ENCODE assay signal across 8 cellular contexts in genomic region chr9:126326228-126327015, GRCh38. TPM values are rescaled to one million over a fixed set of nuclear protein-coding genes. Genes with fewer than 3 reads are reported as not detected.
DNase-seq lines count a peak whose midpoint lies in the region; ATAC-seq, FAIRE-seq and TF ChIP-seq lines count a peak whose summit lies in the region.

Gene MVB12B, plus strand, starts transcription at chr9:126326829. Its CDS starts 101 bp downstream, at chr9:126326930.

- peaks cover 27 to 42% (median 35%) of the 10 kb centered on the region in 4 donors for H3K4me1 Mint-ChIP-seq in CD4-positive, alpha-beta memory T cell
- H3K4me1 Mint-ChIP-seq in activated CD8-positive, alpha-beta T cell treated with anti-CD3 and anti-CD28 coated beads for 36 hours (ENCODE audit: low read depth) = peaks cover 40% of the 10 kb centered on the region
- peaks cover 48% of the 10 kb centered on the region for H3K4me1 Mint-ChIP-seq in stimulated activated effector memory CD8-positive, alpha-beta T cell treated with anti-CD3 and anti-CD28 coated beads, Interleukin-12 subunit alpha, Interleukin-12 subunit beta, amount 100 ng/mL, for 72 hours

- peak within 1 kb of the TSS; percentile 30 for H3K56ac ChIP-seq in H1 (replicated peaks; ENCODE audit: insufficient read length, low read depth, low read length)

- POLR2A ChIA-PET in CD4-positive, alpha-beta memory T cell (lab: Charles Lee; ENCODE audit: partially characterized antibody) = interaction anchor here (0.9 to 4.2 kb wide), 3 partner anchors 10 to 144 kb away, joined by 3 to 27 read pairs (median 3); no protein-coding TSS in a partner anchor
- POLR2A ChIA-PET in activated CD8-positive, alpha-beta T cell treated with anti-CD3 and anti-CD28 coated beads for 36 hours (lab: Charles Lee) = interaction anchor here (1.0 to 3.2 kb wide), 3 partner anchors 8 to 71 kb away, joined by 3 to 16 read pairs (median 4); no protein-coding TSS in a partner anchor
- POLR2A ChIA-PET in H1 (lab: Charles Lee; ENCODE audit: partially characterized antibody) = interaction anchor here (1.1 kb wide), 1 partner anchor 52 kb away, joined by 3 read pairs; no protein-coding TSS in a partner anchor

- H2BK5ac ChIP-seq in H1 (ENCODE audit: low read depth, low read length) = no peak within 1 kb of the TSS

- H3K27me3 Mint-ChIP-seq in CD4-positive, alpha-beta memory T cell = no peaks in the 10 kb centered on the region
- no peaks in the 10 kb centered on the region for H3K27me3 Mint-ChIP-seq in activated CD8-positive, alpha-beta T cell treated with anti-CD3 and anti-CD28 coated beads for 36 hours

- no peak within 1 kb of the TSS for H3K14ac ChIP-seq in H1 (ENCODE audit: insufficient read length)

- H3K4ac ChIP-seq in H1 (replicated peaks; ENCODE audit: insufficient read length, low read depth, low read length) = peak within 1 kb of the TSS; percentile 57

- peak within 1 kb of the TSS; percentile 64 for H4K5ac ChIP-seq in H1 (ENCODE audit: insufficient read length, low read depth, low read length)

- H3K9ac ChIP-seq in H1 (replicated peaks in 1 of 4; ENCODE audit: extremely low read depth in 1 of 4, low read depth in 3 of 4, low read length in 3 of 4) = peak within 1 kb of the TSS; percentile 34 to 65 (median 60); a peak in 6 of 7 replicates

- intact Hi-C loops in CD4-positive, alpha-beta memory T cell (cut with micrococcal nuclease) = no loop called here
- intact Hi-C loops in activated CD8-positive, alpha-beta T cell treated with anti-CD3 and anti-CD28 coated beads for 36 hours (cut with micrococcal nuclease) = loop anchor here (5.0 kb wide), 1 partner anchor 71 kb away; no protein-coding TSS in a partner anchor

- no peak for TF ChIP-seq EP300 in Ishikawa (IDR thresholded peaks at IDR 0.05; ENCODE audit: borderline replicate concordance)
- TF ChIP-seq EP300 in H1 (IDR thresholded peaks at IDR 0.05; ENCODE audit: borderline replicate concordance in 1 of 2, low read depth in 2 of 2, low read length in 2 of 2) = no peak

- H3K23me2 ChIP-seq in H1 (ENCODE audit: low read depth, low read length) = peaks cover 8% of the 10 kb centered on the region; the same call in 1 of the 2 replicates

- 0 out of 2 replicates have a peak within 1 kb of the TSS, but pooled peaks have one; percentile 28 for H2AK5ac ChIP-seq in H1 (ENCODE audit: low read depth, low read length)

- H3K79me1 ChIP-seq in H1 (ENCODE audit: low read depth, low read length) = no peaks in the 10 kb centered on the region

- H2AFZ ChIP-seq in H1 (ENCODE audit: low read length) = peak within 1 kb of the TSS; percentile 96

- TF ChIP-seq RAD21 in Ishikawa (IDR thresholded peaks at IDR 0.05; ENCODE audit: low read depth) (no peak), H1 (IDR thresholded peaks at IDR 0.05 in 1 of 2, conservative IDR thresholded peaks at IDR 0.05 in 1 of 2; ENCODE audit: low read depth in 2 of 2, low read length in 2 of 2) (no peak)

- no peaks in the 10 kb centered on the region for H3K9me3 ChIP-seq in CD4-positive, alpha-beta memory T cell (ENCODE audit: control insufficient read depth in 1 of 2, low read length in 2 of 2)
- H3K9me3 ChIP-seq in H1 (ENCODE audit: insufficient read depth in 2 of 2, low read depth in 1 of 2, low read length in 1 of 2) (peaks cover 5 to 7% of the 10 kb centered on the region in 2 experiments; a peak in 2 of 4 replicates), mesodermal cell (ENCODE audit: control insufficient read depth, low read length) (peaks cover 12% of the 10 kb centered on the region)

- H3K4me1 ChIP-seq in CD4-positive, alpha-beta memory T cell (ENCODE audit: insufficient read depth, low read length) = peaks cover 35% of the 10 kb centered on the region
- H3K4me1 ChIP-seq in H1 (replicated peaks in 1 of 4; ENCODE audit: control insufficient read depth in 3 of 4, insufficient read depth in 4 of 4, low read length in 3 of 4) = peaks cover 0 to 10% (median 5%) of the 10 kb centered on the region in 4 experiments; a peak in 6 of 7 replicates
- peaks cover 12% of the 10 kb centered on the region for H3K4me1 ChIP-seq in mesodermal cell (ENCODE audit: control insufficient read depth, insufficient read depth, low read length, poor library complexity, severe bottlenecking)

- peak within 1 kb of the TSS; percentile 69 to 90 for H3K4me2 ChIP-seq in H1 (ENCODE audit: insufficient read depth in 1 of 2, low read depth in 2 of 2, low read length in 2 of 2)

- H2BK12ac ChIP-seq in H1 (ENCODE audit: low read depth, low read length) = peak within 1 kb of the TSS; percentile 60; the same call in 1 of the 2 replicates

- no peaks in the 10 kb centered on the region for H3K27me3 ChIP-seq in CD4-positive, alpha-beta memory T cell (ENCODE audit: insufficient read depth, low read length)
- peaks cover 0 to 7% (median 2%) of the 10 kb centered on the region in 4 experiments; a peak in 4 of 7 replicates for H3K27me3 ChIP-seq in H1 (replicated peaks in 1 of 4; ENCODE audit: control insufficient read depth in 3 of 4, extremely low read depth in 1 of 4, insufficient read depth in 3 of 4, low read length in 3 of 4)

- TF ChIP-seq CTCF in activated CD8-positive, alpha-beta T cell treated with anti-CD3 and anti-CD28 coated beads for 36 hours (IDR thresholded peaks at IDR 0.05) = no peak
- no peak for TF ChIP-seq CTCF in H1 (IDR thresholded peaks at IDR 0.05; ENCODE audit: control extremely low read depth in 1 of 3, insufficient read depth in 1 of 3, low read depth in 1 of 3, low read length in 3 of 3)

- CTCF ChIA-PET in CD4-positive, alpha-beta memory T cell (lab: Charles Lee; ENCODE audit: partially characterized antibody) = interaction anchor here (0.6 to 2.6 kb wide), 6 partner anchors 10 to 958 kb away, joined by 3 to 18 read pairs (median 6); no protein-coding TSS in a partner anchor
- CTCF ChIA-PET in activated CD8-positive, alpha-beta T cell treated with anti-CD3 and anti-CD28 coated beads for 36 hours (lab: Charles Lee) = interaction anchor here (0.8 to 4.1 kb wide), 8 partner anchors 8 to 192 kb away, joined by 3 to 17 read pairs (median 6); no protein-coding TSS in a partner anchor
- CTCF ChIA-PET in H1 (lab: Charles Lee; ENCODE audit: partially characterized antibody) = interaction anchor here (0.7 to 2.0 kb wide), 8 partner anchors 10 to 157 kb away, joined by 3 to 8 read pairs (median 4); no protein-coding TSS in a partner anchor

- 20% methylated on average over 13 of the region's 94 CpGs; no CpG with 5 or more reads in 1 of the 2 experiments for WGBS in H1 (ENCODE audit: extremely low coverage in 1 of 2, insufficient coverage in 1 of 2, insufficient read length in 1 of 2, insufficient replicate concordance in 2 of 2, low coverage in 1 of 2, low lambda C conversion rate in 2 of 2, missing lambda C conversion rate in 1 of 2), 2 experiments
- WGBS in mesodermal cell (ENCODE audit: insufficient coverage in 2 of 2), 2 experiments = 2 to 4% methylated on average over 44 to 54 of the region's 94 CpGs

- peak within 1 kb of the TSS; percentile 87; the same call in 1 of the 2 replicates for H3K18ac ChIP-seq in H1 (ENCODE audit: extremely low read depth, low read length)

- H4K8ac ChIP-seq in H1 (ENCODE audit: extremely low read depth, insufficient read depth, low read length) = peak within 1 kb of the TSS; percentile 96

- H3K4me3 Mint-ChIP-seq in CD4-positive, alpha-beta memory T cell = peak within 1 kb of the TSS; percentile 84 to 93 (median 86)
- H3K4me3 Mint-ChIP-seq in activated CD8-positive, alpha-beta T cell treated with anti-CD3 and anti-CD28 coated beads for 36 hours = peak within 1 kb of the TSS; percentile 72
- H3K4me3 Mint-ChIP-seq in stimulated activated effector memory CD8-positive, alpha-beta T cell treated with anti-CD3 and anti-CD28 coated beads, Interleukin-12 subunit alpha, Interleukin-12 subunit beta, amount 100 ng/mL, for 72 hours = peak within 1 kb of the TSS; percentile 81

- H4K20me1 ChIP-seq in H1 (replicated peaks in 1 of 2; ENCODE audit: control insufficient read depth in 1 of 2, insufficient read depth in 2 of 2, low read length in 2 of 2) = no peaks in the 10 kb centered on the region

- H3K23ac ChIP-seq in H1 (ENCODE audit: insufficient read length) = no peak within 1 kb of the TSS

- H3K79me2 ChIP-seq in H1 (ENCODE audit: control insufficient read depth in 1 of 2, insufficient read depth in 2 of 2, low read length in 2 of 2) = no peaks in the 10 kb centered on the region

- no peak for FAIRE-seq in H1 (lab: Jason Lieb, UNC)

- no peaks in the 10 kb centered on the region for H3K36me3 ChIP-seq in CD4-positive, alpha-beta memory T cell (ENCODE audit: insufficient read depth, low read length)
- H3K36me3 ChIP-seq in H1 (ENCODE audit: control insufficient read depth in 2 of 4, insufficient read depth in 4 of 4, low read length in 3 of 4) (no peaks in the 10 kb centered on the region), mesodermal cell (ENCODE audit: control insufficient read depth, insufficient read depth, low read length) (peaks cover 5% of the 10 kb centered on the region)

- peak within 1 kb of the TSS; percentile 85 for H4K91ac ChIP-seq in H1 (replicated peaks; ENCODE audit: insufficient read length, low read length)

- peaks cover 0 to 10% (median 6%) of the 10 kb centered on the region in 8 donors for H3K9me3 Mint-ChIP-seq in CD4-positive, alpha-beta memory T cell
- H3K9me3 Mint-ChIP-seq in activated CD8-positive, alpha-beta T cell treated with anti-CD3 and anti-CD28 coated beads for 36 hours = peaks cover 7% of the 10 kb centered on the region
- H3K9me3 Mint-ChIP-seq in stimulated activated effector memory CD8-positive, alpha-beta T cell treated with anti-CD3 and anti-CD28 coated beads, Interleukin-12 subunit alpha, Interleukin-12 subunit beta, amount 100 ng/mL, for 72 hours = no peaks in the 10 kb centered on the region

- peak within 1 kb of the TSS; percentile 9 for H2BK20ac ChIP-seq in H1 (ENCODE audit: low read length)

- peak; percentile 68 for ATAC-seq in activated CD8-positive, alpha-beta T cell treated with anti-CD3 and anti-CD28 coated beads for 36 hours
- peak; percentile 62 for ATAC-seq in stimulated activated effector memory CD8-positive, alpha-beta T cell treated with anti-CD3 and anti-CD28 coated beads, Interleukin-12 subunit alpha, Interleukin-12 subunit beta, amount 100 ng/mL, for 72 hours
- ATAC-seq in GM18498 (IDR thresholded peaks at IDR 0.05; ENCODE audit: unreplicated experiment) (no peak), GM19395 (IDR thresholded peaks at IDR 0.05; ENCODE audit: unreplicated experiment) (no peak)

- no peak for TF ChIP-seq POLR2A in H1 (IDR thresholded peaks at IDR 0.05; ENCODE audit: control extremely low read depth in 1 of 2, low read depth in 2 of 2, low read length in 2 of 2)

- H3K27ac Mint-ChIP-seq in CD4-positive, alpha-beta memory T cell = peak within 1 kb of the TSS; percentile 80 to 94 (median 88)
- H3K27ac Mint-ChIP-seq in activated CD8-positive, alpha-beta T cell treated with anti-CD3 and anti-CD28 coated beads for 36 hours = peak within 1 kb of the TSS; percentile 82
- H3K27ac Mint-ChIP-seq in stimulated activated effector memory CD8-positive, alpha-beta T cell treated with anti-CD3 and anti-CD28 coated beads, Interleukin-12 subunit alpha, Interleukin-12 subunit beta, amount 100 ng/mL, for 72 hours = peak within 1 kb of the TSS; percentile 95

- H2BK15ac ChIP-seq in H1 (ENCODE audit: low read length) = no peak within 1 kb of the TSS

- peak within 1 kb of the TSS; percentile 50 for H3K27ac ChIP-seq in CD4-positive, alpha-beta memory T cell (ENCODE audit: low read depth, low read length)
- H3K27ac ChIP-seq in H1 (ENCODE audit: low read depth, low read length) (no peak within 1 kb of the TSS), mesodermal cell (ENCODE audit: low read depth, low read length, severe bottlenecking) (peak within 1 kb of the TSS; percentile 59)

- no peaks in the 10 kb centered on the region for H3K36me3 Mint-ChIP-seq in CD4-positive, alpha-beta memory T cell
- H3K36me3 Mint-ChIP-seq in activated CD8-positive, alpha-beta T cell treated with anti-CD3 and anti-CD28 coated beads for 36 hours (ENCODE audit: low read depth) = peaks cover 3% of the 10 kb centered on the region
- H3K36me3 Mint-ChIP-seq in stimulated activated effector memory CD8-positive, alpha-beta T cell treated with anti-CD3 and anti-CD28 coated beads, Interleukin-12 subunit alpha, Interleukin-12 subunit beta, amount 100 ng/mL, for 72 hours = peaks cover 5% of the 10 kb centered on the region

- H3K4me3 ChIP-seq in CD4-positive, alpha-beta memory T cell (ENCODE audit: low read length in 2 of 2) = peak within 1 kb of the TSS in 1 of 2 donors; percentile 55
- H3K4me3 ChIP-seq in H1 (ENCODE audit: extremely low read depth in 1 of 4, insufficient read depth in 2 of 4, low read depth in 3 of 4, low read length in 4 of 4) (peak within 1 kb of the TSS; percentile 47 to 71 (median 64)), mesodermal cell (ENCODE audit: extremely low read depth, insufficient read depth, low read length, poor library complexity, severe bottlenecking) (peak within 1 kb of the TSS; percentile 45)

- no peak within 1 kb of the TSS for H2BK120ac ChIP-seq in H1 (replicated peaks; ENCODE audit: low read depth, low read length)

- peak; percentile 59 to 66 (median 61) for DNase-seq in CD4-positive, alpha-beta memory T cell
- peak; percentile 36 for DNase-seq in activated CD8-positive, alpha-beta T cell treated with anti-CD3 and anti-CD28 coated beads for 36 hours
- no peak for DNase-seq in H1 (ENCODE audit: low read depth in 1 of 2, low spot score in 2 of 2)
- DNase-seq in stimulated activated effector memory CD8-positive, alpha-beta T cell treated with anti-CD3 and anti-CD28 coated beads, Interleukin-12 subunit alpha, Interleukin-12 subunit beta, amount 100 ng/mL, for 72 hours (ENCODE audit: low spot score in 2 of 2) = peak; percentile 37 to 65

RNA-seq across cellular contexts. Expression of gene MVB12B, which starts in this region (rescaled TPM):
- total RNA-seq in CD4-positive, alpha-beta memory T cell = 1 to 10 TPM; 6.0 to 6.5 TPM
- 1 to 10 TPM in 1 of 2 donors, under 1 TPM in 1; 0.30 to 3.7 TPM for polyA plus RNA-seq in CD4-positive, alpha-beta memory T cell
- 1 to 10 TPM; 6.4 to 6.6 TPM for total RNA-seq in activated CD8-positive, alpha-beta T cell treated with anti-CD3 and anti-CD28 coated beads for 36 hours
- 5.0 and 5.9 TPM in 2 replicates for total RNA-seq in H1 (2021; fragmentation: NEBNext Ultra II Directional; extraction: Animal tissue kit (Norgen Biotek cat#: 25700))
- 2.6 and 3.7 TPM in 2 replicates for polyA plus RNA-seq in H1 (2011; rRNA removed)
- 3.0 TPM for polyA plus RNA-seq in H1 (2011; cell fraction: cytosol; rRNA removed)
- polyA plus RNA-seq in H1 (2011; cell fraction: nucleus; rRNA removed) = 5.0 TPM
- 3.1 to 4.5 TPM (median 3.4 TPM) in 4 replicates for polyA plus RNA-seq in H1 (2012, experiment 1 of 2)
- polyA plus RNA-seq in H1 (2012, experiment 2 of 2) = 3.0 TPM
- 2.8 TPM for polyA plus RNA-seq in H1 (2013, experiment 1 of 2)
- 2.6 TPM for polyA plus RNA-seq in H1 (2013, experiment 2 of 2)
- polyA minus RNA-seq in H1 (2011; rRNA and poly(A)+ RNA removed) = 4.5 and 4.6 TPM in 2 replicates
- 6.5 TPM for polyA minus RNA-seq in H1 (2011; cell fraction: cytosol; rRNA and poly(A)+ RNA removed)
- polyA minus RNA-seq in H1 (2011; cell fraction: nucleus; rRNA and poly(A)+ RNA removed) = 9.8 TPM
- 19.5 TPM for polyA plus RNA-seq in mesodermal cell (2013, experiment 1 of 2)
- 17.1 TPM for polyA plus RNA-seq in mesodermal cell (2013, experiment 2 of 2)

Comparison
In these comparisons a context has a peak if more than half of its experiments do, and no peak if none do; other contexts are left out.
1. DNase-seq: peak in CD4-positive, alpha-beta memory T cell (5 of 5), activated CD8-positive, alpha-beta T cell treated with anti-CD3 and anti-CD28 coated beads for 36 hours (single experiment) and stimulated activated effector memory CD8-positive, alpha-beta T cell treated with anti-CD3 and anti-CD28 coated beads, Interleukin-12 subunit alpha, Interleukin-12 subunit beta, amount 100 ng/mL, for 72 hours (2 of 2); none in H1 (0 of 2).
2. ATAC-seq: peak in activated CD8-positive, alpha-beta T cell treated with anti-CD3 and anti-CD28 coated beads for 36 hours (single experiment) and stimulated activated effector memory CD8-positive, alpha-beta T cell treated with anti-CD3 and anti-CD28 coated beads, Interleukin-12 subunit alpha, Interleukin-12 subunit beta, amount 100 ng/mL, for 72 hours (single experiment); none in GM18498 (single experiment) and GM19395 (single experiment).
3. Peak in every context shown above with its lines, with median percentiles within 50 percentile points of each other: H3K27ac Mint-ChIP-seq and H3K4me3 Mint-ChIP-seq.